ENCODE assay signal across 23 cellular contexts in the genomic region with DNA sequence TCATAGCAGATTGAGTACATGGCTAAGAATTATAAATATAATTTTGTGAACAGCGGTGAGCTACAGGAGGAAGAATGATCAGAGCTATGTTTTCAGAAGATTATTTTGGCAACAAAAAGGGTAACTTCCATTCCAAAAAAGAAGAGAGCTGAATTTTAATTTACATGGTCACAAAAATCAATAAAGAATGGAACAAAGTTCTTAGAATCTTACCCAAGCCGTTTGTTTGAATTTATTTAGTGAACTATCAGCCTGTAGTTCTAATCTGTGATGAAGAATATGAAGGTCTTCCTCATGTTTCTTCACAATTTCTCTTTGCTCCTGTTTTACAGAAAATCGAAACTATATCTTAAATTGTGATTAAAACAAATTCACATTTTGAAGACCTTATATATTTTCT. TPM values are rescaled to one million over a fixed set of nuclear protein-coding genes. Genes with fewer than 3 reads are reported as not detected.
A peak's percentile ranks its signal among the peaks of the same experiment; 100 is the strongest.
DNase-seq lines count a peak whose midpoint lies in the region; ATAC-seq, FAIRE-seq and TF ChIP-seq lines count a peak whose summit lies in the region.
"Had no signal": no experiment of that assay in that cellular context is flagged by ENCODE, and none has a peak within 500 bp of the region (broad histone marks: within the 10 kb centered on the region; RNA-seq: fewer than 3 reads in every experiment).

No MANE protein-coding gene starts in this region.

- H3K27ac Mint-ChIP-seq in activated T-cell treated with anti-CD3 and anti-CD28 coated beads, Interleukin-2, amount 50 U/mL, for 72 hours = peak overlapping the region; percentile 40
- no peak overlapping the region for H3K27ac Mint-ChIP-seq in activated T-cell treated with anti-CD3 and anti-CD28 coated beads, Interleukin-2, amount 50 U/mL, for 24 hours
- H3K27ac Mint-ChIP-seq in nephron progenitor cell = peak overlapping the region; percentile 72
- H3K27ac Mint-ChIP-seq: B cell; CD4-positive, alpha-beta T cell; CD8-positive, alpha-beta T cell had no signal

- peaks cover 44 to 64% of the 10 kb centered on the region in 2 experiments for H3K36me3 ChIP-seq in HEK293 (ENCODE audit: control insufficient read depth in 2 of 2, insufficient read depth in 1 of 2, low read length in 2 of 2)

- no peak for TF ChIP-seq CTCF in HEK293 (tag by site-specific recombination; IDR thresholded peaks at IDR 0.05)
- no peak for TF ChIP-seq CTCF in nephron progenitor cell (IDR thresholded peaks at IDR 0.05)

- no peaks in the 10 kb centered on the region for H3K4me1 Mint-ChIP-seq in activated T-cell treated with anti-CD3 and anti-CD28 coated beads, Interleukin-2, amount 50 U/mL, for 72 hours (ENCODE audit: low read depth)
- no peaks in the 10 kb centered on the region for H3K4me1 Mint-ChIP-seq in activated T-cell treated with anti-CD3 and anti-CD28 coated beads, Interleukin-2, amount 50 U/mL, for 24 hours (ENCODE audit: low read depth)
- H3K4me1 Mint-ChIP-seq in nephron progenitor cell = no peaks in the 10 kb centered on the region
- H3K4me1 Mint-ChIP-seq: B cell had no signal

- no peak overlapping the region for H3K4me3 ChIP-seq in HEK293 (ENCODE audit: low read depth, low read length)
- H3K4me3 ChIP-seq: A549; BLaER1 treated with 17β-estradiol and CSF1 and Interleukin-3, amounts not matched to agents 10 nM and 100 nM had no signal

- no peak overlapping the region for H3K4me3 Mint-ChIP-seq in activated T-cell treated with anti-CD3 and anti-CD28 coated beads, Interleukin-2, amount 50 U/mL, for 72 hours
- H3K4me3 Mint-ChIP-seq in activated T-cell treated with anti-CD3 and anti-CD28 coated beads, Interleukin-2, amount 50 U/mL, for 24 hours = no peak overlapping the region
- no peak overlapping the region for H3K4me3 Mint-ChIP-seq in nephron progenitor cell
- H3K4me3 Mint-ChIP-seq: B cell; CD4-positive, alpha-beta T cell; CD8-positive, alpha-beta T cell had no signal

- H3K4me1 ChIP-seq in HEK293 (ENCODE audit: control insufficient read depth, insufficient read depth, low read length) = no peaks in the 10 kb centered on the region
- H3K4me1 ChIP-seq: A549; BLaER1 treated with 17β-estradiol and CSF1 and Interleukin-3, amounts not matched to agents 10 nM and 100 nM; Caco-2 had no signal

- peaks cover 0 to 9% of the 10 kb centered on the region in 2 donors for H3K36me3 Mint-ChIP-seq in activated T-cell treated with anti-CD3 and anti-CD28 coated beads, Interleukin-2, amount 50 U/mL, for 72 hours (ENCODE audit: insufficient read depth in 2 of 2)
- peaks cover 83% of the 10 kb centered on the region for H3K36me3 Mint-ChIP-seq in activated T-cell treated with anti-CD3 and anti-CD28 coated beads, Interleukin-2, amount 50 U/mL, for 24 hours (ENCODE audit: low read depth)
- peaks cover 29% of the 10 kb centered on the region for H3K36me3 Mint-ChIP-seq in nephron progenitor cell (ENCODE audit: low read depth)

- CTCF ChIA-PET in HEK293 (lab: Yijun Ruan, JAX) = no interaction called here

- POLR2A ChIA-PET in HEK293 (lab: Yijun Ruan, JAX) = no interaction called here

- no peak overlapping the region for H3K27ac ChIP-seq in HEK293 (ENCODE audit: extremely low read depth, low read depth, low read length)
- H3K27ac ChIP-seq: 22Rv1; A549; BLaER1 treated with 17β-estradiol and CSF1 and Interleukin-3, amounts not matched to agents 10 nM and 100 nM; C4-2B had no signal

- H3K9me3 Mint-ChIP-seq in activated T-cell treated with anti-CD3 and anti-CD28 coated beads, Interleukin-2, amount 50 U/mL, for 72 hours = no peaks in the 10 kb centered on the region
- no peaks in the 10 kb centered on the region for H3K9me3 Mint-ChIP-seq in activated T-cell treated with anti-CD3 and anti-CD28 coated beads, Interleukin-2, amount 50 U/mL, for 24 hours
- H3K9me3 Mint-ChIP-seq in nephron progenitor cell = no peaks in the 10 kb centered on the region
- H3K9me3 Mint-ChIP-seq: CD4-positive, alpha-beta T cell; CD8-positive, alpha-beta T cell had no signal

- no peak for ATAC-seq in activated T-cell treated with anti-CD3 and anti-CD28 coated beads, Interleukin-2, amount 50 U/mL, for 72 hours (replicated peaks in 1 of 2)
- ATAC-seq in left lobe of liver = peak; percentile 88
- ATAC-seq: A549; CD8-positive, alpha-beta T cell had no signal

- no peak for DNase-seq in activated T-cell treated with anti-CD3 and anti-CD28 coated beads, Interleukin-2, amount 50 U/mL, for 72 hours
- DNase-seq in activated T-cell treated with anti-CD3 and anti-CD28 coated beads, Interleukin-2, amount 50 U/mL, for 24 hours = no peak
- no peak for DNase-seq in left lobe of liver (ENCODE audit: low spot score)
- no peak for DNase-seq in nephron progenitor cell
- DNase-seq in amygdala (lab: John Stamatoyannopoulos, UW) = no peak
- no peak for DNase-seq in frontal cortex (ENCODE audit: low spot score in 2 of 2)
- DNase-seq: AML-193; Caco-2; Calu3; CD4-positive, alpha-beta T cell; CD8-positive, alpha-beta T cell; DMS79 treated with DMSO at 0.1 percent for 48 hours; GF-D8 had no signal

- FAIRE-seq in frontal cortex (lab: Jason Lieb, UNC) = no peak
- FAIRE-seq: A549, D721Med, GM12891, GM19239 had no signal

- no peaks in the 10 kb centered on the region for H3K9me3 ChIP-seq in HEK293 (ENCODE audit: control insufficient read depth, insufficient read depth, low read depth, low read length)
- H3K9me3 ChIP-seq: A549; BLaER1 treated with 17β-estradiol and CSF1 and Interleukin-3, amounts not matched to agents 10 nM and 100 nM; Caco-2 had no signal

- H3K27me3 Mint-ChIP-seq in activated T-cell treated with anti-CD3 and anti-CD28 coated beads, Interleukin-2, amount 50 U/mL, for 72 hours (ENCODE audit: low read depth) = no peaks in the 10 kb centered on the region
- H3K27me3 Mint-ChIP-seq in activated T-cell treated with anti-CD3 and anti-CD28 coated beads, Interleukin-2, amount 50 U/mL, for 24 hours = no peaks in the 10 kb centered on the region
- no peaks in the 10 kb centered on the region for H3K27me3 Mint-ChIP-seq in nephron progenitor cell (ENCODE audit: low read depth, poor library complexity)
- H3K27me3 Mint-ChIP-seq: B cell; CD4-positive, alpha-beta T cell had no signal

TF ChIP-seq in HEK293, 187 proteins besides CTCF, POLR2A, EP300 and RAD21:
- TF ChIP-seq, protein P1, sequence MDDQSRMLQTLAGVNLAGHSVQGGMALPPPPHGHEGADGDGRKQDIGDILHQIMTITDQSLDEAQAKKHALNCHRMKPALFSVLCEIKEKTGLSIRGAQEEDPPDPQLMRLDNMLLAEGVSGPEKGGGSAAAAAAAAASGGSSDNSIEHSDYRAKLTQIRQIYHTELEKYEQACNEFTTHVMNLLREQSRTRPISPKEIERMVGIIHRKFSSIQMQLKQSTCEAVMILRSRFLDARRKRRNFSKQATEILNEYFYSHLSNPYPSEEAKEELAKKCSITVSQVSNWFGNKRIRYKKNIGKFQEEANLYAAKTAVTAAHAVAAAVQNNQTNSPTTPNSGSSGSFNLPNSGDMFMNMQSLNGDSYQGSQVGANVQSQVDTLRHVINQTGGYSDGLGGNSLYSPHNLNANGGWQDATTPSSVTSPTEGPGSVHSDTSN (CRISPR knock-in tag; IDR thresholded peaks at IDR 0.05) = no peak
- TF ChIP-seq, protein P2, sequence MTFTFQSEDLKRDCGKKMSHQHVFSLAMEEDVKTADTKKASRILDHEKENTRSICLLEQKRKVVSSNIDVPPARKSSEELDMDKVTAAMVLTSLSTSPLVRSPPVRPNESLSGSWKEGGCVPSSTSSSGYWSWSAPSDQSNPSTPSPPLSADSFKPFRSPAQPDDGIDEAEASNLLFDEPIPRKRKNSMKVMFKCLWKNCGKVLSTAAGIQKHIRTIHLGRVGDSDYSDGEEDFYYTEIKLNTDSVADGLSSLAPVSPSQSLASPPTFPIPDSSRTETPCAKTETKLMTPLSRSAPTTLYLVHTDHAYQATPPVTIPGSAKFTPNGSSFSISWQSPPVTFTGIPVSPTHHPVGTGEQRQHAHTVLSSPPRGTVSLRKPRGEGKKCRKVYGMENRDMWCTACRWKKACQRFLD (tag by site-specific recombination; IDR thresholded peaks at IDR 0.05) = no peak
- TF ChIP-seq, protein P3, sequence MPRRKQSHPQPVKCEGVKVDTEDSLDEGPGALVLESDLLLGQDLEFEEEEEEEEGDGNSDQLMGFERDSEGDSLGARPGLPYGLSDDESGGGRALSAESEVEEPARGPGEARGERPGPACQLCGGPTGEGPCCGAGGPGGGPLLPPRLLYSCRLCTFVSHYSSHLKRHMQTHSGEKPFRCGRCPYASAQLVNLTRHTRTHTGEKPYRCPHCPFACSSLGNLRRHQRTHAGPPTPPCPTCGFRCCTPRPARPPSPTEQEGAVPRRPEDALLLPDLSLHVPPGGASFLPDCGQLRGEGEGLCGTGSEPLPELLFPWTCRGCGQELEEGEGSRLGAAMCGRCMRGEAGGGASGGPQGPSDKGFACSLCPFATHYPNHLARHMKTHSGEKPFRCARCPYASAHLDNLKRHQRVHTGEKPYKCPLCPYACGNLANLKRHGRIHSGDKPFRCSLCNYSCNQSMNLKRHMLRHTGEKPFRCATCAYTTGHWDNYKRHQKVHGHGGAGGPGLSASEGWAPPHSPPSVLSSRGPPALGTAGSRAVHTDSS (tag by site-specific recombination; IDR thresholded peaks at IDR 0.05) = peak; percentile 43; the same call in 1 of the 2 replicates

RNA-seq across cellular contexts. Expression of a gene that starts 54.4 kb away (rescaled TPM):
- total RNA-seq in activated T-cell treated with anti-CD3 and anti-CD28 coated beads, Interleukin-2, amount 50 U/mL, for 72 hours = under 1 TPM; 0.12 to 0.36 TPM
- total RNA-seq in left lobe of liver = 0.05 TPM
- total RNA-seq in frontal cortex = not detected
- total RNA-seq: A172, Caco-2 had no signal

RNA-seq across cellular contexts. Expression of a gene that starts 58.3 kb away (rescaled TPM):
- 10 to 100 TPM; 14.1 to 14.3 TPM for total RNA-seq in activated T-cell treated with anti-CD3 and anti-CD28 coated beads, Interleukin-2, amount 50 U/mL, for 72 hours
- total RNA-seq in left lobe of liver (3.4 TPM), frontal cortex (37.5 TPM)

RNA-seq across cellular contexts. Expression of a gene that starts 58.5 kb away (rescaled TPM):
- total RNA-seq in activated T-cell treated with anti-CD3 and anti-CD28 coated beads, Interleukin-2, amount 50 U/mL, for 72 hours = 1 to 10 TPM; 7.3 to 9.8 TPM
- total RNA-seq in left lobe of liver (12.7 TPM), frontal cortex (28.1 TPM)
